Comparison of ENCODE assay signal across 12 cellular contexts in genomic region chr2:216714412-216714775, GRCh38. TPM values are rescaled to one million over a fixed set of nuclear protein-coding genes. Genes with fewer than 3 reads are reported as not detected.
DNase-seq lines count a peak whose midpoint lies in the region; ATAC-seq and TF ChIP-seq lines count a peak whose summit lies in the region.
"Had no signal": no experiment of that assay in that cellular context is flagged by ENCODE, and none has a peak within 500 bp of the region (broad histone marks: within the 10 kb centered on the region; RNA-seq: fewer than 3 reads in every experiment).

No MANE protein-coding gene starts in this region.

- ATAC-seq in gastrocnemius medialis (no peak), HG02852 (IDR thresholded peaks at IDR 0.05; ENCODE audit: unreplicated experiment) (no peak)
- ATAC-seq in activated naive CD8-positive, alpha-beta T cell treated with anti-CD3 and anti-CD28 coated beads, Interleukin-2, amount 50 U/mL, for 24 hours = no peak
- ATAC-seq in effector memory CD8-positive, alpha-beta T cell (replicated peaks) = no peak
- ATAC-seq: activated naive CD4-positive, alpha-beta T cell treated with anti-CD3 and anti-CD28 coated beads, Interleukin-2, amount 50 U/mL, for 72 hours; naive thymus-derived CD8-positive, alpha-beta T cell had no signal

- H3K4me1 Mint-ChIP-seq in activated naive CD8-positive, alpha-beta T cell treated with anti-CD3 and anti-CD28 coated beads, Interleukin-2, amount 50 U/mL, for 24 hours = no peaks in the 10 kb centered on the region
- H3K4me1 Mint-ChIP-seq in effector memory CD8-positive, alpha-beta T cell (ENCODE audit: low read depth in 2 of 2) = no peaks in the 10 kb centered on the region
- H3K4me1 Mint-ChIP-seq: naive thymus-derived CD8-positive, alpha-beta T cell had no signal

- H3K4me3 Mint-ChIP-seq in activated naive CD8-positive, alpha-beta T cell treated with anti-CD3 and anti-CD28 coated beads, Interleukin-2, amount 50 U/mL, for 24 hours = no peak overlapping the region
- no peak overlapping the region for H3K4me3 Mint-ChIP-seq in effector memory CD8-positive, alpha-beta T cell
- H3K4me3 Mint-ChIP-seq: naive thymus-derived CD8-positive, alpha-beta T cell had no signal

- in situ Hi-C loops in gastrocnemius medialis (cut with MboI; ENCODE audit: low sequenced_read_pairs in 4 of 4) = loop anchor here in 1 of 4 donors (25.0 kb wide), 1 partner anchor 448 kb away; no protein-coding TSS in a partner anchor

- H3K27me3 Mint-ChIP-seq in activated naive CD8-positive, alpha-beta T cell treated with anti-CD3 and anti-CD28 coated beads, Interleukin-2, amount 50 U/mL, for 24 hours = no peaks in the 10 kb centered on the region
- H3K27me3 Mint-ChIP-seq in effector memory CD8-positive, alpha-beta T cell = peaks cover 22 to 74% of the 10 kb centered on the region in 2 donors

- H3K9me3 ChIP-seq in esophagus squamous epithelium (peaks cover 0 to 4% (median 0%) of the 10 kb centered on the region in 3 donors), gastrocnemius medialis (no peaks in the 10 kb centered on the region)

- H3K27me3 ChIP-seq in esophagus squamous epithelium (no peaks in the 10 kb centered on the region), gastrocnemius medialis (no peaks in the 10 kb centered on the region)

- TF ChIP-seq POLR2A in esophagus squamous epithelium (IDR thresholded peaks at IDR 0.05) (no peak), gastrocnemius medialis (IDR thresholded peaks at IDR 0.05) (no peak)

- intact Hi-C loops in esophagus squamous epithelium (cut with DNase I) (no loop called here), gastrocnemius medialis (cut with DNase I; ENCODE audit: low total_unique reads) (no loop called here)

- H3K4me1 ChIP-seq in esophagus squamous epithelium = peaks cover 30 to 87% (median 73%) of the 10 kb centered on the region in 3 donors
- peaks cover 13 to 22% of the 10 kb centered on the region in 2 donors for H3K4me1 ChIP-seq in gastrocnemius medialis

- H3K27ac Mint-ChIP-seq in activated naive CD8-positive, alpha-beta T cell treated with anti-CD3 and anti-CD28 coated beads, Interleukin-2, amount 50 U/mL, for 24 hours = no peak overlapping the region
- H3K27ac Mint-ChIP-seq in effector memory CD8-positive, alpha-beta T cell = no peak overlapping the region
- H3K27ac Mint-ChIP-seq: activated naive CD4-positive, alpha-beta T cell treated with anti-CD3 and anti-CD28 coated beads, Interleukin-2, amount 50 U/mL, for 72 hours; naive thymus-derived CD8-positive, alpha-beta T cell had no signal

- H3K9me3 Mint-ChIP-seq in activated naive CD8-positive, alpha-beta T cell treated with anti-CD3 and anti-CD28 coated beads, Interleukin-2, amount 50 U/mL, for 24 hours = peaks cover 3% of the 10 kb centered on the region
- no peaks in the 10 kb centered on the region for H3K9me3 Mint-ChIP-seq in effector memory CD8-positive, alpha-beta T cell
- H3K9me3 Mint-ChIP-seq: activated naive CD4-positive, alpha-beta T cell treated with anti-CD3 and anti-CD28 coated beads, Interleukin-2, amount 50 U/mL, for 72 hours had no signal

- H3K36me3 ChIP-seq in esophagus squamous epithelium (no peaks in the 10 kb centered on the region), gastrocnemius medialis (no peaks in the 10 kb centered on the region)

- H3K36me3 Mint-ChIP-seq in activated naive CD8-positive, alpha-beta T cell treated with anti-CD3 and anti-CD28 coated beads, Interleukin-2, amount 50 U/mL, for 24 hours (ENCODE audit: low read depth) = no peaks in the 10 kb centered on the region
- H3K36me3 Mint-ChIP-seq in effector memory CD8-positive, alpha-beta T cell (ENCODE audit: insufficient read depth) = no peaks in the 10 kb centered on the region
- H3K36me3 Mint-ChIP-seq: activated naive CD4-positive, alpha-beta T cell treated with anti-CD3 and anti-CD28 coated beads, Interleukin-2, amount 50 U/mL, for 72 hours; naive thymus-derived CD8-positive, alpha-beta T cell had no signal

- no peak for TF ChIP-seq CTCF in esophagus squamous epithelium (IDR thresholded peaks at IDR 0.05)
- TF ChIP-seq CTCF in gastrocnemius medialis (IDR thresholded peaks at IDR 0.05 in 4 of 5, conservative IDR thresholded peaks at IDR 0.05 in 1 of 5) = no peak

- 24 to 33% methylated on average over 3 of the region's 3 CpGs for WGBS in esophagus squamous epithelium, 2 donors

- H3K27ac ChIP-seq in esophagus squamous epithelium (peak overlapping the region; percentile 41 to 84 (median 74)), gastrocnemius medialis (peak overlapping the region; percentile 33 to 68 (median 51))

- H3K4me3 ChIP-seq in esophagus squamous epithelium (no peak overlapping the region), gastrocnemius medialis (no peak overlapping the region)

- DNase-seq in Daoy (ENCODE audit: low read depth) (peak; percentile 20), RPMI7951 (ENCODE audit: low read depth) (peak; percentile 50), esophagus squamous epithelium (lab: John Stamatoyannopoulos, UW) (no peak), gastrocnemius medialis (no peak), NCI-H2227 (lab: John Stamatoyannopoulos, UW; ENCODE audit: unreplicated experiment) (no peak)
- no peak for DNase-seq in activated naive CD8-positive, alpha-beta T cell treated with anti-CD3 and anti-CD28 coated beads, Interleukin-2, amount 50 U/mL, for 24 hours
- no peak for DNase-seq in effector memory CD8-positive, alpha-beta T cell
- DNase-seq: DND-41; naive thymus-derived CD8-positive, alpha-beta T cell; stimulated activated CD4-positive, alpha-beta T cell treated with anti-CD3 and anti-CD28 coated beads, Interleukin-4, amount 100 ng/mL, for 1 hour had no signal

RNA-seq across cellular contexts. Expression of gene IGFBP5, which starts 19.0 kb away (rescaled TPM):
- 2.9 and 3.5 TPM in 2 replicates for total RNA-seq in Daoy (2014; rRNA removed; shearing (Covaris generic))
- 22.4 and 25.0 TPM in 2 replicates for total RNA-seq in RPMI7951 (2014; rRNA removed; shearing (Covaris generic))
- 100 to 1,000 TPM in 2 of 4 donors, 10 to 100 TPM in 2; 26.9 to 899 (median 95.4) TPM for total RNA-seq in esophagus squamous epithelium
- 100 to 1,000 TPM in 3 of 4 donors, 10 to 100 TPM in 1; 99.5 to 550 (median 279) TPM for total RNA-seq in gastrocnemius medialis
- total RNA-seq: naive thymus-derived CD8-positive, alpha-beta T cell had no signal

Comparison
In these comparisons a context has a peak if more than half of its experiments do, and no peak if none do; other contexts are left out.
1. DNase-seq: peak in Daoy (single experiment) and RPMI7951 (single experiment); none in esophagus squamous epithelium (single experiment), gastrocnemius medialis (0 of 2), activated naive CD8-positive, alpha-beta T cell treated with anti-CD3 and anti-CD28 coated beads, Interleukin-2, amount 50 U/mL, for 24 hours (single experiment), NCI-H2227 (single experiment) and effector memory CD8-positive, alpha-beta T cell (0 of 3).